Comparison of ENCODE assay signal across 20 cellular contexts in the genomic region with DNA sequence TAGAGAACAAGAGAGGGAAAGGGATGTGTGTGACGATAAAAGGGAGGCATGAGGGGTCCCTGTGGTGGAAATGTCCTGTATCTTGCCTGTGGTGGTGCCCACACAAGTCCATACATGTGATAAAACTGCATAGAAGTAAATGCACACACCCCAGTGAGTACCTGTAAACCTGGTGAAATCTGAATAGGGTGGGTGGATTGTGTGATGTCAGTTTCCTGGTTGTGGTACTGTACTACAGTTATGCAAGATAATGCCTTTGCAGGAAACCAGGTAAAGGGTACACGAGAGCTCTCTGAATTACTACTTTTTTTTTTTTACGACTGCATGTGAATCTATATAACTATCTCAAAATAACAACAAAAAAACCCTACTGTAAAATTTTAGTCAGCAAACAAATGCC. TPM values are rescaled to one million over a fixed set of nuclear protein-coding genes. Genes with fewer than 3 reads are reported as not detected.
DNase-seq lines count a peak whose midpoint lies in the region; ATAC-seq and TF ChIP-seq lines count a peak whose summit lies in the region.
"Had no signal": no experiment of that assay in that cellular context is flagged by ENCODE, and none has a peak within 500 bp of the region (broad histone marks: within the 10 kb centered on the region; RNA-seq: fewer than 3 reads in every experiment).

No MANE protein-coding gene starts in this region.

- peaks cover 35% of the 10 kb centered on the region for H3K4me1 Mint-ChIP-seq in MCF 10A (ENCODE audit: insufficient read depth, unreplicated experiment)
- peaks cover 19% of the 10 kb centered on the region for H3K4me1 Mint-ChIP-seq in activated T-helper 17 cell treated with anti-CD3 and anti-CD28 coated beads, Interleukin-2, amount 50 U/mL, for 72 hours
- H3K4me1 Mint-ChIP-seq in stimulated activated effector memory CD8-positive, alpha-beta T cell treated with anti-CD3 and anti-CD28 coated beads, Interleukin-12 subunit alpha, Interleukin-12 subunit beta, amount 100 ng/mL, for 72 hours, result peaks cover 18% of the 10 kb centered on the region

- peak; percentile 67 for ATAC-seq in activated T-helper 17 cell treated with anti-CD3 and anti-CD28 coated beads, Interleukin-2, amount 50 U/mL, for 72 hours (replicated peaks)
- peak; percentile 40 for ATAC-seq in stimulated activated effector memory CD8-positive, alpha-beta T cell treated with anti-CD3 and anti-CD28 coated beads, Interleukin-12 subunit alpha, Interleukin-12 subunit beta, amount 100 ng/mL, for 72 hours
- ATAC-seq in HG02678 (IDR thresholded peaks at IDR 0.05; ENCODE audit: unreplicated experiment), result no peak
- ATAC-seq in GM21367 (IDR thresholded peaks at IDR 0.05; ENCODE audit: unreplicated experiment), result no peak
- ATAC-seq: Panc1 had no signal

- no peaks in the 10 kb centered on the region for H3K36me3 ChIP-seq in breast epithelium
- H3K36me3 ChIP-seq: HAP-1, MG63 had no signal

- no peak overlapping the region for H3K27ac ChIP-seq in breast epithelium
- H3K27ac ChIP-seq in epithelial cell of prostate, result peak overlapping the region; percentile 62

- CTCF ChIA-PET in MCF 10A (lab: Yijun Ruan, JAX), result interaction anchor here (0.7 to 1.2 kb wide), 6 partner anchors 10 to 268 kb away, joined by 3 to 9 read pairs (median 3); no protein-coding TSS in a partner anchor

- no peak for TF ChIP-seq CTCF in MCF 10A (IDR thresholded peaks at IDR 0.05; ENCODE audit: unreplicated experiment)
- no peak for TF ChIP-seq CTCF in breast epithelium (IDR thresholded peaks at IDR 0.05)

- H3K36me3 Mint-ChIP-seq in MCF 10A (ENCODE audit: insufficient read depth, unreplicated experiment), result peaks cover 4% of the 10 kb centered on the region
- H3K36me3 Mint-ChIP-seq in activated T-helper 17 cell treated with anti-CD3 and anti-CD28 coated beads, Interleukin-2, amount 50 U/mL, for 72 hours (ENCODE audit: low read depth), result no peaks in the 10 kb centered on the region
- no peaks in the 10 kb centered on the region for H3K36me3 Mint-ChIP-seq in stimulated activated effector memory CD8-positive, alpha-beta T cell treated with anti-CD3 and anti-CD28 coated beads, Interleukin-12 subunit alpha, Interleukin-12 subunit beta, amount 100 ng/mL, for 72 hours
- H3K36me3 Mint-ChIP-seq: CD14-positive monocyte had no signal

- no peak for TF ChIP-seq POLR2A in breast epithelium (IDR thresholded peaks at IDR 0.05)

- H3K27me3 ChIP-seq in breast epithelium, result no peaks in the 10 kb centered on the region
- H3K27me3 ChIP-seq: MG63 had no signal

- no peaks in the 10 kb centered on the region for H3K9me3 ChIP-seq in breast epithelium
- H3K9me3 ChIP-seq: Caco-2, HAP-1, MG63 had no signal

- H3K4me3 ChIP-seq in breast epithelium, result no peak overlapping the region
- H3K4me3 ChIP-seq: HAP-1, MG63 had no signal

- intact Hi-C loops in MCF 10A (cut with micrococcal nuclease) (no loop called here), breast epithelium (cut with DNase I; ENCODE audit: low total_unique reads) (no loop called here)

- H3K9me3 Mint-ChIP-seq in MCF 10A (ENCODE audit: unreplicated experiment), result no peaks in the 10 kb centered on the region
- H3K9me3 Mint-ChIP-seq in activated T-helper 17 cell treated with anti-CD3 and anti-CD28 coated beads, Interleukin-2, amount 50 U/mL, for 72 hours, result no peaks in the 10 kb centered on the region
- H3K9me3 Mint-ChIP-seq in stimulated activated effector memory CD8-positive, alpha-beta T cell treated with anti-CD3 and anti-CD28 coated beads, Interleukin-12 subunit alpha, Interleukin-12 subunit beta, amount 100 ng/mL, for 72 hours, result peaks cover 3% of the 10 kb centered on the region

- BruUV-seq in MCF 10A (replicated peaks; lab: Mats Ljungman, UMichigan), result no TSS peak

- POLR2A ChIA-PET in MCF 10A (lab: Yijun Ruan, JAX), result no interaction called here

- no peaks in the 10 kb centered on the region for H3K4me1 ChIP-seq in breast epithelium
- H3K4me1 ChIP-seq: Caco-2, HAP-1 had no signal

- H3K27me3 Mint-ChIP-seq in MCF 10A (ENCODE audit: insufficient read depth, unreplicated experiment), result no peaks in the 10 kb centered on the region
- no peaks in the 10 kb centered on the region for H3K27me3 Mint-ChIP-seq in activated T-helper 17 cell treated with anti-CD3 and anti-CD28 coated beads, Interleukin-2, amount 50 U/mL, for 72 hours

- DNase-seq in MCF 10A (ENCODE audit: unreplicated experiment) (no peak), breast epithelium (ENCODE audit: low spot score in 2 of 2) (no peak), epithelial cell of prostate (ENCODE audit: low read depth, low spot score) (no peak), mesenteric fat pad (ENCODE audit: low spot score) (no peak)
- no peak for DNase-seq in stimulated activated effector memory CD8-positive, alpha-beta T cell treated with anti-CD3 and anti-CD28 coated beads, Interleukin-12 subunit alpha, Interleukin-12 subunit beta, amount 100 ng/mL, for 72 hours (ENCODE audit: low spot score in 2 of 2)
- DNase-seq: ACHN, AML-193, Caco-2, DMS153, MG63, NCI-H1092, NCI-H2227 treated with DMSO at 0.1 percent for 48 hours, NCI-H524, Right ventricle myocardium superior had no signal

- H3K4me3 Mint-ChIP-seq in MCF 10A (ENCODE audit: unreplicated experiment), result no peak overlapping the region
- no peak overlapping the region for H3K4me3 Mint-ChIP-seq in activated T-helper 17 cell treated with anti-CD3 and anti-CD28 coated beads, Interleukin-2, amount 50 U/mL, for 72 hours
- H3K4me3 Mint-ChIP-seq in stimulated activated effector memory CD8-positive, alpha-beta T cell treated with anti-CD3 and anti-CD28 coated beads, Interleukin-12 subunit alpha, Interleukin-12 subunit beta, amount 100 ng/mL, for 72 hours, result no peak overlapping the region
- H3K4me3 Mint-ChIP-seq: CD14-positive monocyte had no signal

- H3K27ac Mint-ChIP-seq in MCF 10A (ENCODE audit: low read depth, unreplicated experiment), result peak overlapping the region; percentile 46
- peak overlapping the region; percentile 29 for H3K27ac Mint-ChIP-seq in activated T-helper 17 cell treated with anti-CD3 and anti-CD28 coated beads, Interleukin-2, amount 50 U/mL, for 72 hours
- H3K27ac Mint-ChIP-seq in stimulated activated effector memory CD8-positive, alpha-beta T cell treated with anti-CD3 and anti-CD28 coated beads, Interleukin-12 subunit alpha, Interleukin-12 subunit beta, amount 100 ng/mL, for 72 hours, result no peak overlapping the region
- H3K27ac Mint-ChIP-seq: CD14-positive monocyte had no signal

RNA-seq across cellular contexts. Expression of gene SERPINE2, which starts 22.1 kb away (rescaled TPM):
- total RNA-seq in MCF 10A (2022) (176 and 231 TPM in 2 replicates), breast epithelium (10 to 100 TPM in 2 of 3 donors, 1 to 10 TPM in 1; 1.8 to 44.6 (median 11.9) TPM), mesenteric fat pad (56.4 TPM)
- total RNA-seq in activated T-helper 17 cell treated with anti-CD3 and anti-CD28 coated beads, Interleukin-2, amount 50 U/mL, for 72 hours, result 10 to 100 TPM in 1 of 2 donors, 1 to 10 TPM in 1; 3.3 to 25.4 TPM

RNA-seq across cellular contexts. Expression of gene MRPL44, which starts 59.7 kb away (rescaled TPM):
- total RNA-seq in MCF 10A (2022) (27.4 and 31.2 TPM in 2 replicates), breast epithelium (10 to 100 TPM; 22.4 to 27.4 (median 24.3) TPM), mesenteric fat pad (19.2 TPM)
- total RNA-seq in activated T-helper 17 cell treated with anti-CD3 and anti-CD28 coated beads, Interleukin-2, amount 50 U/mL, for 72 hours, result 10 to 100 TPM; 40.3 to 42.0 TPM

Comparison
In these comparisons a context has a peak if more than half of its experiments do, and no peak if none do; other contexts are left out.
1. ATAC-seq: peak in activated T-helper 17 cell treated with anti-CD3 and anti-CD28 coated beads, Interleukin-2, amount 50 U/mL, for 72 hours (single experiment) and stimulated activated effector memory CD8-positive, alpha-beta T cell treated with anti-CD3 and anti-CD28 coated beads, Interleukin-12 subunit alpha, Interleukin-12 subunit beta, amount 100 ng/mL, for 72 hours (single experiment); none in HG02678 (single experiment) and GM21367 (single experiment).